In genomic region chr6:26956601-26957184, GRCh38 we compare ENCODE assay signal across 7 cellular contexts.
A peak's percentile ranks its signal among the peaks of the same experiment; 100 is the strongest.
DNase-seq lines count a peak whose midpoint lies in the region; ATAC-seq, FAIRE-seq and TF ChIP-seq lines count a peak whose summit lies in the region.
"Not testable (repeated sequence)": the region's sequence is repeated elsewhere in the genome, so short reads cannot be mapped to it uniquely, and the experiment has no call there.

No MANE protein-coding gene starts in this region.

- not testable (repeated sequence) for H3K4me1 ChIP-seq in endothelial cell of umbilical vein (ENCODE audit: control insufficient read depth, extremely low read depth, insufficient read depth, low read length); lung (ENCODE audit: control insufficient read depth in 2 of 2, insufficient read depth in 2 of 2, low read length in 2 of 2)

- not testable (repeated sequence) for FAIRE-seq in endothelial cell of umbilical vein (lab: Jason Lieb, UNC)

- DNase-seq in NCI-H1436 (lab: John Stamatoyannopoulos, UW) (peak; percentile 47), activated T-helper 1 cell treated with Interleukin-2 at 50 U/mL for 16 hours (ENCODE audit: low read depth) (peak; percentile 73), endothelial cell of umbilical vein (ENCODE audit: low read depth, low spot score) (peak; percentile 63), lung (ENCODE audit: low spot score) (peak; percentile 85)
- DNase-seq in SK-N-MC (ENCODE audit: low read depth, low spot score), result not testable (repeated sequence)
- DNase-seq in stimulated activated CD4-positive, alpha-beta T cell treated with anti-CD3 and anti-CD28 coated beads, Interleukin-12 subunit alpha, Interleukin-12 subunit beta, amount 100 ng/mL, for 4 hours, result peak; percentile 80

- not testable (repeated sequence) for H3K9me3 ChIP-seq in SK-N-MC (ENCODE audit: low read depth, low read length); endothelial cell of umbilical vein (replicated peaks; ENCODE audit: control insufficient read depth, insufficient read depth, low read length); lung (ENCODE audit: control insufficient read depth in 2 of 2, insufficient read depth in 1 of 2, low read length in 1 of 2)

- 0 to 3% methylated on average over 27 to 49 of the region's 54 CpGs for WGBS in lung, 2 donors

- H3K9me1 ChIP-seq in endothelial cell of umbilical vein (replicated peaks; ENCODE audit: control insufficient read depth, extremely low read depth, insufficient read depth, low read length), result not testable (repeated sequence)

- H3K9ac ChIP-seq in SK-N-MC (ENCODE audit: insufficient read length), result peak overlapping the region; percentile 71
- not testable (repeated sequence) for H3K9ac ChIP-seq in endothelial cell of umbilical vein (replicated peaks; ENCODE audit: extremely low read depth, insufficient read depth, low read length)

- H3K27me3 ChIP-seq in endothelial cell of umbilical vein (ENCODE audit: control insufficient read depth in 2 of 2, insufficient read depth in 2 of 2, low read length in 2 of 2); lung (ENCODE audit: control insufficient read depth, insufficient read depth): not testable (repeated sequence)

- not testable (repeated sequence) for BruUV-seq in endothelial cell of umbilical vein (replicated peaks; lab: Mats Ljungman, UMichigan)

- peak overlapping the region; percentile 47 for H3K4me3 ChIP-seq in GM12875 (ENCODE audit: low read depth, low read length)
- peak overlapping the region; percentile 75 for H3K4me3 ChIP-seq in SK-N-MC
- H3K4me3 ChIP-seq in endothelial cell of umbilical vein (replicated peaks in 1 of 3; ENCODE audit: insufficient read depth in 1 of 3, low read depth in 1 of 3, low read length in 3 of 3), result peak overlapping the region in 1 of 3 experiments; percentile 35
- peak overlapping the region; percentile 24 for H3K4me3 ChIP-seq in lung

- dilution Hi-C loops in endothelial cell of umbilical vein (cut with MboI; ENCODE audit: extremely low pct_ligation_motif_present, low sequenced_read_pairs), result not testable (repeated sequence)

- not testable (repeated sequence) for H3K4me2 ChIP-seq in endothelial cell of umbilical vein (ENCODE audit: insufficient read depth, low read length)

- CTCF ChIA-PET in endothelial cell of umbilical vein (lab: Charles Lee), result not testable (repeated sequence)

- not testable (repeated sequence) for H3K79me2 ChIP-seq in endothelial cell of umbilical vein (ENCODE audit: control insufficient read depth, insufficient read depth, low read length)

- POLR2A ChIA-PET in endothelial cell of umbilical vein (lab: Charles Lee), result not testable (repeated sequence)

- peak overlapping the region; percentile 16 for H2AFZ ChIP-seq in endothelial cell of umbilical vein (ENCODE audit: low read depth, low read length)

- intact Hi-C loops in endothelial cell of umbilical vein (cut with micrococcal nuclease), result loop anchor here (5.0 kb wide), 1 partner anchor 349 kb away; no protein-coding TSS in a partner anchor

- not testable (repeated sequence) for TF ChIP-seq POLR2A in endothelial cell of umbilical vein (IDR thresholded peaks at IDR 0.05; ENCODE audit: low read depth, low read length)

- TF ChIP-seq CTCF in GM12875 (IDR thresholded peaks at IDR 0.05; ENCODE audit: borderline replicate concordance, insufficient read depth, low read depth, low read length) (peak; percentile 44; the same call in 1 of the 2 replicates), endothelial cell of umbilical vein (IDR thresholded peaks at IDR 0.05; ENCODE audit: extremely low read depth in 1 of 2, insufficient read depth in 1 of 2, low read depth in 1 of 2, low read length in 2 of 2) (peak; percentile 17 to 45)
- TF ChIP-seq CTCF in lung (IDR thresholded peaks at IDR 0.05; ENCODE audit: control extremely low read depth, extremely low read depth), result not testable (repeated sequence)

- ATAC-seq in lung (ENCODE audit: insufficient read depth, low FRiP score), result peak; percentile 66

- H3K36me3 ChIP-seq in SK-N-MC (ENCODE audit: insufficient read depth, low read length); endothelial cell of umbilical vein (ENCODE audit: control insufficient read depth in 2 of 2, extremely low read depth in 1 of 2, insufficient read depth in 2 of 2, low read length in 2 of 2); lung (ENCODE audit: control insufficient read depth in 2 of 2, insufficient read depth in 2 of 2, low read length in 2 of 2): not testable (repeated sequence)

- not testable (repeated sequence) for H4K20me1 ChIP-seq in endothelial cell of umbilical vein (replicated peaks; ENCODE audit: control insufficient read depth, extremely low read depth, insufficient read depth, low read length)

- H3K27ac ChIP-seq in SK-N-MC, result peak overlapping the region; percentile 76
- H3K27ac ChIP-seq in endothelial cell of umbilical vein (ENCODE audit: insufficient read depth, low read depth, low read length), result not testable (repeated sequence)
- H3K27ac ChIP-seq in lung (ENCODE audit: low read depth in 1 of 2, low read length in 1 of 2), result peak overlapping the region; percentile 70 to 72

TF ChIP-seq in endothelial cell of umbilical vein, 7 proteins besides CTCF, POLR2A, EP300 and RAD21:
- peak; percentile 22 for TF ChIP-seq POLR2AphosphoS5 (IDR thresholded peaks at IDR 0.05; ENCODE audit: insufficient read depth, low read depth, low read length)
